In the genomic region with DNA sequence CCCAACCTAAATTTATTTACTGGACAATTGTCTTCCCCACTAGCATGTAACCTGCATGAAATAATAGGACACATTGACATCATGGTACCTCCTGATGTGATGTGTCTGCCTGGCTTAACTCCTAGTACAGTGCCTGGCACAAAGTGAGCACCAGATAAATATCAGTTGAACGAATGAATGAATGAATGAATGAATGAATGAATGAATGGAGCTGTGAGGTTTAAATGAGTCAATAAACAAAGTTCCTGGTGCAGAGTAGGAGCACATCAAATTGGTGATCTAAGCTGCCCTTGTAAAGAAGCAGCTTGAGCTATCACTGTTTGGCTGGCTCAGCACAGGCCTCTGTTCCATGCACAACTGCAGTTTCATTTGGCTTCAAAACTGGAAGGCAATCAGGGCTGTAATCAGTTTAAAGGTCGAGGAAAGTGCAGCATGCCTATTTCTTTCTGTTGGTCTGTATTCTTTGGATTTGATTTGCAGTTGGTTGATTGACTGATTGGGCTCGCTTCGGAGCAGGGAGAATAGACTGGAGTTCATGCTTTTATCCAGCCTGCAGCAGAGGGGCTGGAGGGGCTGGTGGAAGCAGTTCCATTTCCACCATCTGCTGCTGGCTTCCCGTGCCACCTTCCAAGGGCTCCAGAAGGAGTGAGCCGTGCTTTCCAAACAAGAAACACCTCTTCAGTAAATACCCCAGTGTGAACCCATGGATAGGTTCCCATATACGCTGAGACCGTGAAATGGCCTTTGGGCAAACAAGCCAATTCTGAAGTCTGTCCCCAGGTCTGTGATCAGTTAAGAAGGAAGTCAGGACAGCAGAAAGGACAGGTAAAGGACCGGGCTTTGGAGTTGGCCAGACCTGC, we compare ENCODE assay signal across 13 cellular contexts. TPM values are rescaled to one million over a fixed set of nuclear protein-coding genes. Genes with fewer than 3 reads are reported as not detected.
"Had no signal": no experiment of that assay in that cellular context is flagged by ENCODE, and none has a peak within 500 bp of the region (broad histone marks: within the 10 kb centered on the region; RNA-seq: fewer than 3 reads in every experiment).

No MANE protein-coding gene starts in this region.

- H3K27ac ChIP-seq: esophagus squamous epithelium, foreskin keratinocyte, thoracic aorta had no signal

- H3K4me3 ChIP-seq: esophagus squamous epithelium, prostate gland, thoracic aorta had no signal

- DNase-seq: activated CD4-positive, alpha-beta T cell treated with anti-CD3 and anti-CD28 coated beads for 1 hour; activated CD4-positive, alpha-beta T cell treated with anti-CD3 and anti-CD28 coated beads, Interleukin-2, amount 50 U/mL, for 48 hours; activated CD8-positive, alpha-beta memory T cell treated with anti-CD3 and anti-CD28 coated beads, Interleukin-2, amount 10 ng/mL, durations not matched to agents 7 days and 5 days; activated gamma-delta T cell; activated naive CD8-positive, alpha-beta T cell treated with anti-CD3 and anti-CD28 coated beads for 36 hours; activated T-cell treated with anti-CD3 and anti-CD28 coated beads, Interleukin-2, amount 50 U/mL, for 24 hours; esophagus squamous epithelium; foreskin keratinocyte; head of caudate nucleus; naive B cell; stimulated activated CD4-positive, alpha-beta T cell treated with anti-CD3 and anti-CD28 coated beads, Interleukin-4, amount 100 ng/mL, for 24 hours had no signal

- H3K9me3 ChIP-seq: esophagus squamous epithelium, prostate gland, thoracic aorta had no signal

- H3K27me3 ChIP-seq: esophagus squamous epithelium, foreskin keratinocyte had no signal

- H3K4me1 ChIP-seq: esophagus squamous epithelium, prostate gland had no signal

- ATAC-seq: activated CD8-positive, alpha-beta memory T cell treated with anti-CD3 and anti-CD28 coated beads, Interleukin-2, amount 10 ng/mL, durations not matched to agents 7 days and 5 days; foreskin keratinocyte had no signal

- H3K36me3 ChIP-seq: esophagus squamous epithelium, prostate gland, thoracic aorta had no signal

RNA-seq across cellular contexts. Expression of gene GPRC5B, which starts 54.6 kb away (rescaled TPM):
- total RNA-seq: activated CD8-positive, alpha-beta memory T cell treated with anti-CD3 and anti-CD28 coated beads, Interleukin-2, amount 10 ng/mL, durations not matched to agents 7 days and 5 days had no signal
